8 cellular contexts compared by ENCODE assay signal in genomic region chr15:63834500-63835210, GRCh38. TPM values are rescaled to one million over a fixed set of nuclear protein-coding genes. Genes with fewer than 3 reads are reported as not detected.
DNase-seq lines count a peak whose midpoint lies in the region; ATAC-seq and TF ChIP-seq lines count a peak whose summit lies in the region.

No MANE protein-coding gene starts in this region.

- intact Hi-C loops in esophagus squamous epithelium (cut with DNase I) = no loop called here

- CTCF ChIA-PET in RWPE1 (lab: Yijun Ruan, JAX) = interaction anchor here (0.7 kb wide), 1 partner anchor 212 kb away, joined by 3 read pairs; the partner anchor contains the start of gene DAPK2

- H3K36me3 ChIP-seq in esophagus squamous epithelium = no peaks in the 10 kb centered on the region

- no peaks in the 10 kb centered on the region for H3K36me3 Mint-ChIP-seq in progenitor cell of endocrine pancreas (ENCODE audit: insufficient read depth)

- no peak for TF ChIP-seq POLR2A in esophagus squamous epithelium (IDR thresholded peaks at IDR 0.05)

- H3K4me3 ChIP-seq in GM12865 (ENCODE audit: low read depth, low read length) = peak overlapping the region; percentile 96
- peak overlapping the region; percentile 79 to 90 (median 85) for H3K4me3 ChIP-seq in esophagus squamous epithelium

- POLR2A ChIA-PET in RWPE1 (lab: Yijun Ruan, JAX; ENCODE audit: low non-redundant PET) = no interaction called here

- H3K4me3 Mint-ChIP-seq in progenitor cell of endocrine pancreas (ENCODE audit: low read depth) = peak overlapping the region; percentile 96

- H3K27ac ChIP-seq in RWPE1 = peak overlapping the region; percentile 73
- H3K27ac ChIP-seq in esophagus squamous epithelium = peak overlapping the region; percentile 89 to 96 (median 92)

- no peaks in the 10 kb centered on the region for H3K9me3 ChIP-seq in esophagus squamous epithelium

- H3K9me3 Mint-ChIP-seq in progenitor cell of endocrine pancreas (ENCODE audit: low read depth) = no peaks in the 10 kb centered on the region

- no peak for ATAC-seq in GM21576 (IDR thresholded peaks at IDR 0.05; ENCODE audit: unreplicated experiment)

- H3K27me3 Mint-ChIP-seq in progenitor cell of endocrine pancreas = peaks cover 2% of the 10 kb centered on the region

- DNase-seq in GM12865 (ENCODE audit: low read depth) (peak; percentile 46), RWPE1 (ENCODE audit: low spot score) (no peak), esophagus squamous epithelium (lab: John Stamatoyannopoulos, UW) (no peak), progenitor cell of endocrine pancreas (ENCODE audit: low spot score, unreplicated experiment) (no peak), NOMO-1 (lab: John Stamatoyannopoulos, UW; ENCODE audit: unreplicated experiment in 2 of 2) (no peak), NCI-H526 treated with DMSO at 0.1 percent for 48 hours (lab: John Stamatoyannopoulos, UW) (no peak), OCI-M1 (lab: John Stamatoyannopoulos, UW) (no peak)

- H3K27me3 ChIP-seq in esophagus squamous epithelium = peaks cover 0 to 16% (median 0%) of the 10 kb centered on the region in 4 donors

- 50 to 55% methylated on average over 11 of the region's 11 CpGs for WGBS in esophagus squamous epithelium, 2 donors

- peaks cover 0 to 37% (median 12%) of the 10 kb centered on the region in 3 donors for H3K4me1 ChIP-seq in esophagus squamous epithelium

- peaks cover 15% of the 10 kb centered on the region for H3K4me1 Mint-ChIP-seq in progenitor cell of endocrine pancreas (ENCODE audit: low read depth)

- peak overlapping the region; percentile 98 for H3K27ac Mint-ChIP-seq in progenitor cell of endocrine pancreas

- TF ChIP-seq CTCF in GM12865 (IDR thresholded peaks at IDR 0.05; ENCODE audit: insufficient read depth, low read depth, low read length, missing control alignments) (no peak), RWPE1 (conservative IDR thresholded peaks at IDR 0.05; ENCODE audit: low read depth) (no peak), esophagus squamous epithelium (IDR thresholded peaks at IDR 0.05) (no peak), progenitor cell of endocrine pancreas (IDR thresholded peaks at IDR 0.05; ENCODE audit: unreplicated experiment) (no peak)

RNA-seq across cellular contexts. Expression of gene HERC1, which starts 0.9 kb away (rescaled TPM):
- total RNA-seq in esophagus squamous epithelium (10 to 100 TPM; 41.7 to 69.2 (median 59.0) TPM), progenitor cell of endocrine pancreas (62.2 and 68.6 TPM in 2 replicates)
